21 cellular contexts compared by ENCODE assay signal in genomic region chr2:73265298-73266060, GRCh38. TPM values are rescaled to one million over a fixed set of nuclear protein-coding genes. Genes with fewer than 3 reads are reported as not detected.
DNase-seq lines count a peak whose midpoint lies in the region; ATAC-seq, FAIRE-seq and TF ChIP-seq lines count a peak whose summit lies in the region.
"Had no signal": no experiment of that assay in that cellular context is flagged by ENCODE, and none has a peak within 500 bp of the region (broad histone marks: within the 10 kb centered on the region; RNA-seq: fewer than 3 reads in every experiment).

No MANE protein-coding gene starts in this region.

- ATAC-seq in HepG2 (no peak), HG02798 (IDR thresholded peaks at IDR 0.05; ENCODE audit: poor library complexity, unreplicated experiment) (no peak), HG03175 (IDR thresholded peaks at IDR 0.05; ENCODE audit: unreplicated experiment) (no peak)
- ATAC-seq: A549, GM23338, HCT116 had no signal

- H3K9me3 Mint-ChIP-seq in activated CD4-positive, alpha-beta T cell treated with anti-CD3 and anti-CD28 coated beads, Interleukin-2, amount 10 ng/mL, durations not matched to agents 7 days and 5 days: no peaks in the 10 kb centered on the region
- H3K9me3 Mint-ChIP-seq: CD4-positive, alpha-beta T cell; GM23338; HFFc6 had no signal

- POLR2A ChIA-PET in activated CD4-positive, alpha-beta T cell treated with anti-CD3 and anti-CD28 coated beads, Interleukin-2, amount 10 ng/mL, durations not matched to agents 7 days and 5 days (lab: Charles Lee): no interaction called here
- POLR2A ChIA-PET in HepG2 (lab: Yijun Ruan, JAX): no interaction called here

- no peak overlapping the region for H3K4me2 ChIP-seq in HepG2 (ENCODE audit: low read depth, low read length)
- H3K4me2 ChIP-seq: A549, GM23338 had no signal

- 95% methylated on average over 14 of the region's 28 CpGs for WGBS in HepG2 (ENCODE audit: low lambda C conversion rate)
- 93% methylated on average over 13 of the region's 28 CpGs for WGBS in prostate gland

- CTCF ChIA-PET in activated CD4-positive, alpha-beta T cell treated with anti-CD3 and anti-CD28 coated beads, Interleukin-2, amount 10 ng/mL, durations not matched to agents 7 days and 5 days (lab: Charles Lee): no interaction called here
- CTCF ChIA-PET in HepG2 (lab: Yijun Ruan, JAX; ENCODE audit: low intra/inter-chr PET ratio, low total read pairs): no interaction called here

- H3K79me2 ChIP-seq in HepG2 (ENCODE audit: insufficient read depth, low read length): no peaks in the 10 kb centered on the region

- H3K4me3 ChIP-seq in HepG2 (replicated peaks in 1 of 3; ENCODE audit: insufficient read depth in 1 of 3, low read depth in 2 of 3, low read length in 3 of 3) (no peak overlapping the region), prostate gland (no peak overlapping the region)
- H3K4me3 ChIP-seq: A549, GM23338 had no signal

- TF ChIP-seq CTCF in HepG2 (CRISPR knock-in tag; IDR thresholded peaks at IDR 0.05) (no peak), prostate gland (IDR thresholded peaks at IDR 0.05) (no peak)

- TF ChIP-seq EP300 in HepG2 (IDR thresholded peaks at IDR 0.05; ENCODE audit: low read depth in 2 of 2, low read length in 2 of 2) (no peak), HepG2 (CRISPR knock-in tag; IDR thresholded peaks at IDR 0.05; ENCODE audit: borderline replicate concordance) (no peak)

- TF ChIP-seq RAD21 in HepG2 (CRISPR knock-in tag; IDR thresholded peaks at IDR 0.05): no peak

- H3K36me3 ChIP-seq in HepG2 (replicated peaks in 1 of 2; ENCODE audit: control insufficient read depth in 1 of 2, insufficient read depth in 2 of 2, low read length in 2 of 2): peaks cover 0 to 3% of the 10 kb centered on the region in 2 experiments; a peak in 2 of 5 replicates
- no peaks in the 10 kb centered on the region for H3K36me3 ChIP-seq in prostate gland

- H3K27ac ChIP-seq in HepG2 (ENCODE audit: extremely low read length, insufficient read depth, low read length) (no peak overlapping the region), prostate gland (no peak overlapping the region)
- H3K27ac ChIP-seq: 22Rv1, A549, C4-2B had no signal

- no peaks in the 10 kb centered on the region for H4K20me1 ChIP-seq in HepG2 (ENCODE audit: insufficient read depth, low read length)

- in situ Hi-C loops in HepG2 (cut with HindIII; ENCODE audit: extremely low pct_ligation_motif_present, low pct_unique_long_range_greater_than_20kb): no loop called here

- no peak overlapping the region for H3K4me3 Mint-ChIP-seq in activated CD4-positive, alpha-beta T cell treated with anti-CD3 and anti-CD28 coated beads, Interleukin-2, amount 10 ng/mL, durations not matched to agents 7 days and 5 days
- H3K4me3 Mint-ChIP-seq: CD4-positive, alpha-beta T cell; GM23338; HFFc6 had no signal

- BruUV-seq in HepG2 (replicated peaks; lab: Mats Ljungman, UMichigan): no TSS peak

- intact Hi-C loops in HepG2 (cut with micrococcal nuclease; ENCODE audit: unreplicated experiment) (no loop called here), posterior vena cava (cut with DNase I) (no loop called here), prostate gland (cut with DNase I) (no loop called here)

- H3K27me3 ChIP-seq in HepG2 (ENCODE audit: control insufficient read depth in 1 of 2, insufficient read depth in 2 of 2, low read length in 2 of 2) (no peaks in the 10 kb centered on the region), prostate gland (replicated peaks; ENCODE audit: insufficient read depth) (no peaks in the 10 kb centered on the region)

- TF ChIP-seq POLR2A in HepG2 (IDR thresholded peaks at IDR 0.05; ENCODE audit: insufficient read depth in 1 of 2, low read depth in 2 of 2, low read length in 2 of 2) (no peak), prostate gland (IDR thresholded peaks at IDR 0.05) (no peak)

- H3K36me3 Mint-ChIP-seq in activated CD4-positive, alpha-beta T cell treated with anti-CD3 and anti-CD28 coated beads, Interleukin-2, amount 10 ng/mL, durations not matched to agents 7 days and 5 days (ENCODE audit: low read depth): peaks cover 15% of the 10 kb centered on the region

- peaks cover 43% of the 10 kb centered on the region for H3K4me1 ChIP-seq in HepG2 (ENCODE audit: insufficient read depth, low read length)
- peaks cover 2% of the 10 kb centered on the region for H3K4me1 ChIP-seq in prostate gland (replicated peaks)

- DNase-seq in activated CD4-positive, alpha-beta T cell treated with anti-CD3 and anti-CD28 coated beads, Interleukin-2, amount 10 ng/mL, durations not matched to agents 7 days and 5 days: no peak
- DNase-seq in activated CD4-positive, alpha-beta T cell treated with anti-CD3 and anti-CD28 coated beads for 48 hours: no peak
- DNase-seq in HepG2 (ENCODE audit: low spot score) (no peak), posterior vena cava (ENCODE audit: low spot score) (peak; percentile 62), prostate gland (ENCODE audit: low spot score) (no peak)
- DNase-seq: AML-193; CD4-positive, alpha-beta T cell; DMS153; GDM1; HFFc6 had no signal

- H3K9ac ChIP-seq in HepG2 (ENCODE audit: insufficient read depth, low read depth, low read length): no peak overlapping the region

- peaks cover 22% of the 10 kb centered on the region for H3K4me1 Mint-ChIP-seq in activated CD4-positive, alpha-beta T cell treated with anti-CD3 and anti-CD28 coated beads, Interleukin-2, amount 10 ng/mL, durations not matched to agents 7 days and 5 days

- no peak for FAIRE-seq in HepG2 (lab: Jason Lieb, UNC)
- FAIRE-seq: A549, GM12892, H54 had no signal

- peak overlapping the region; percentile 63 for H3K27ac Mint-ChIP-seq in activated CD4-positive, alpha-beta T cell treated with anti-CD3 and anti-CD28 coated beads, Interleukin-2, amount 10 ng/mL, durations not matched to agents 7 days and 5 days
- H3K27ac Mint-ChIP-seq: CD4-positive, alpha-beta T cell; GM23338; HFFc6 had no signal

- no peaks in the 10 kb centered on the region for H3K27me3 Mint-ChIP-seq in activated CD4-positive, alpha-beta T cell treated with anti-CD3 and anti-CD28 coated beads, Interleukin-2, amount 10 ng/mL, durations not matched to agents 7 days and 5 days
- H3K27me3 Mint-ChIP-seq: CD4-positive, alpha-beta T cell had no signal

- H2AFZ ChIP-seq in HepG2 (ENCODE audit: low read length): no peak overlapping the region
- H2AFZ ChIP-seq: GM23338 had no signal

- H3K9me3 ChIP-seq in HepG2 (ENCODE audit: low read length) (no peaks in the 10 kb centered on the region), prostate gland (no peaks in the 10 kb centered on the region)
- H3K9me3 ChIP-seq: A549 had no signal

RNA-seq across cellular contexts. Expression of gene FBXO41, which starts 18.8 kb away (rescaled TPM):
- 10 to 100 TPM; 18.2 to 20.2 TPM for total RNA-seq in activated CD4-positive, alpha-beta T cell treated with anti-CD3 and anti-CD28 coated beads, Interleukin-2, amount 10 ng/mL, durations not matched to agents 7 days and 5 days
- 3.0 and 4.2 TPM in 2 replicates for total RNA-seq in HepG2 (2016; rRNA removed; fragmentation: Illumina TruSeq; extraction: Trizol)
- total RNA-seq in HepG2 (2016; cell fraction: cytosol; rRNA removed; fragmentation: Illumina TruSeq; extraction: Trizol; ENCODE audit: low read depth): 1.2 TPM in 2 replicates
- 2.7 and 3.8 TPM in 2 replicates for total RNA-seq in HepG2 (2016; cell fraction: insoluble cytoplasmic fraction; rRNA removed; fragmentation: Illumina TruSeq; extraction: Trizol)
- 2.4 and 2.5 TPM in 2 replicates for total RNA-seq in HepG2 (2016; cell fraction: membrane; rRNA removed; fragmentation: Illumina TruSeq; extraction: Trizol)
- total RNA-seq in HepG2 (2016; cell fraction: nucleus; rRNA removed; fragmentation: Illumina TruSeq; extraction: Trizol): 6.0 and 6.4 TPM in 2 replicates
- 10.3 and 11.1 TPM in 2 replicates for polyA plus RNA-seq in HepG2 (2011; rRNA removed)
- polyA plus RNA-seq in HepG2 (2011; cell fraction: cytosol; rRNA removed): 5.7 and 7.4 TPM in 2 replicates
- 32.6 and 44.1 TPM in 2 replicates for polyA plus RNA-seq in HepG2 (2011; cell fraction: nucleus; rRNA removed)
- polyA plus RNA-seq in HepG2 (2012): 8.1 and 9.8 TPM in 2 replicates
- polyA plus RNA-seq in HepG2 (2016; cell fraction: cytosol; fragmentation: Illumina TruSeq; extraction: Trizol; ENCODE audit: low read depth): 1.0 and 1.1 TPM in 2 replicates
- 3.1 and 4.1 TPM in 2 replicates for polyA plus RNA-seq in HepG2 (2016; cell fraction: insoluble cytoplasmic fraction; fragmentation: Illumina TruSeq; extraction: Trizol; ENCODE audit: low read depth)
- polyA plus RNA-seq in HepG2 (2016; cell fraction: membrane; fragmentation: Illumina TruSeq; extraction: Trizol; ENCODE audit: low read depth): 1.6 and 2.0 TPM in 2 replicates
- polyA plus RNA-seq in HepG2 (2016; cell fraction: nucleus; fragmentation: Illumina TruSeq; extraction: Trizol; ENCODE audit: insufficient read depth, low read depth): 20.4 and 21.9 TPM in 2 replicates
- 12.4 and 15.2 TPM in 2 replicates for polyA minus RNA-seq in HepG2 (2011; rRNA and poly(A)+ RNA removed; ENCODE audit: low replicate concordance)
- polyA minus RNA-seq in HepG2 (2011; cell fraction: cytosol; rRNA and poly(A)+ RNA removed): 5.4 and 6.2 TPM in 2 replicates
- polyA minus RNA-seq in HepG2 (2011; cell fraction: nucleus; rRNA and poly(A)+ RNA removed): 14.7 and 16.5 TPM in 2 replicates
- total RNA-seq in posterior vena cava: 1 to 10 TPM; 1.4 to 1.8 TPM
- 1 to 10 TPM; 4.2 to 7.4 TPM for total RNA-seq in prostate gland

RNA-seq across cellular contexts. Expression of gene EGR4, which starts 27.9 kb away (rescaled TPM):
- not detected for total RNA-seq in activated CD4-positive, alpha-beta T cell treated with anti-CD3 and anti-CD28 coated beads, Interleukin-2, amount 10 ng/mL, durations not matched to agents 7 days and 5 days
- total RNA-seq in HepG2 (2016; rRNA removed; fragmentation: Illumina TruSeq; extraction: Trizol): not detected in 2 replicates
- not detected in 2 replicates for total RNA-seq in HepG2 (2016; cell fraction: cytosol; rRNA removed; fragmentation: Illumina TruSeq; extraction: Trizol; ENCODE audit: low read depth)
- total RNA-seq in HepG2 (2016; cell fraction: insoluble cytoplasmic fraction; rRNA removed; fragmentation: Illumina TruSeq; extraction: Trizol): 0.06 TPM in 1 of 2 replicates, not detected in the other
- not detected in 2 replicates for total RNA-seq in HepG2 (2016; cell fraction: membrane; rRNA removed; fragmentation: Illumina TruSeq; extraction: Trizol)
- not detected in 2 replicates for total RNA-seq in HepG2 (2016; cell fraction: nucleus; rRNA removed; fragmentation: Illumina TruSeq; extraction: Trizol)
- polyA plus RNA-seq in HepG2 (2011; rRNA removed): not detected in 2 replicates
- polyA plus RNA-seq in HepG2 (2011; cell fraction: cytosol; rRNA removed): 0.03 TPM in 1 of 2 replicates, not detected in the other
- polyA plus RNA-seq in HepG2 (2011; cell fraction: nucleus; rRNA removed): 0.07 TPM in 1 of 2 replicates, not detected in the other
- not detected in 2 replicates for polyA plus RNA-seq in HepG2 (2012)
- not detected in 2 replicates for polyA plus RNA-seq in HepG2 (2016; cell fraction: cytosol; fragmentation: Illumina TruSeq; extraction: Trizol; ENCODE audit: low read depth)
- polyA plus RNA-seq in HepG2 (2016; cell fraction: insoluble cytoplasmic fraction; fragmentation: Illumina TruSeq; extraction: Trizol; ENCODE audit: low read depth): not detected in 2 replicates
- polyA plus RNA-seq in HepG2 (2016; cell fraction: membrane; fragmentation: Illumina TruSeq; extraction: Trizol; ENCODE audit: low read depth): not detected in 2 replicates
- not detected in 2 replicates for polyA plus RNA-seq in HepG2 (2016; cell fraction: nucleus; fragmentation: Illumina TruSeq; extraction: Trizol; ENCODE audit: insufficient read depth, low read depth)
- polyA minus RNA-seq in HepG2 (2011; rRNA and poly(A)+ RNA removed; ENCODE audit: low replicate concordance): not detected in 2 replicates
- not detected in 2 replicates for polyA minus RNA-seq in HepG2 (2011; cell fraction: cytosol; rRNA and poly(A)+ RNA removed)
- 0.25 TPM in 1 of 2 replicates, not detected in the other for polyA minus RNA-seq in HepG2 (2011; cell fraction: nucleus; rRNA and poly(A)+ RNA removed)
- not detected for total RNA-seq in posterior vena cava
- total RNA-seq in prostate gland: 10 to 100 TPM in 1 of 2 donors, not detected in 1; 11.4 TPM
- total RNA-seq: Daoy, GM23338, HFFc6 had no signal
- polyA plus RNA-seq: BJ had no signal

RNA-seq across cellular contexts. Expression of gene CCT7, which starts 31.4 kb away (rescaled TPM):
- total RNA-seq in activated CD4-positive, alpha-beta T cell treated with anti-CD3 and anti-CD28 coated beads, Interleukin-2, amount 10 ng/mL, durations not matched to agents 7 days and 5 days: 100 to 1,000 TPM; 281 to 310 TPM
- total RNA-seq in HepG2 (2016; rRNA removed; fragmentation: Illumina TruSeq; extraction: Trizol) (517 and 689 TPM in 2 replicates), posterior vena cava (100 to 1,000 TPM; 190 to 234 TPM), prostate gland (100 to 1,000 TPM; 206 to 242 TPM)
- 83.8 and 91.7 TPM in 2 replicates for total RNA-seq in HepG2 (2016; cell fraction: cytosol; rRNA removed; fragmentation: Illumina TruSeq; extraction: Trizol; ENCODE audit: low read depth)
- total RNA-seq in HepG2 (2016; cell fraction: insoluble cytoplasmic fraction; rRNA removed; fragmentation: Illumina TruSeq; extraction: Trizol): 525 and 715 TPM in 2 replicates
- total RNA-seq in HepG2 (2016; cell fraction: membrane; rRNA removed; fragmentation: Illumina TruSeq; extraction: Trizol): 114 and 115 TPM in 2 replicates
- 196 and 212 TPM in 2 replicates for total RNA-seq in HepG2 (2016; cell fraction: nucleus; rRNA removed; fragmentation: Illumina TruSeq; extraction: Trizol)
- polyA plus RNA-seq in HepG2 (2011; rRNA removed): 326 and 347 TPM in 2 replicates
- 421 and 439 TPM in 2 replicates for polyA plus RNA-seq in HepG2 (2011; cell fraction: cytosol; rRNA removed)
- 113 and 132 TPM in 2 replicates for polyA plus RNA-seq in HepG2 (2011; cell fraction: nucleus; rRNA removed)
- polyA plus RNA-seq in HepG2 (2012): 497 and 591 TPM in 2 replicates
- polyA plus RNA-seq in HepG2 (2016; cell fraction: cytosol; fragmentation: Illumina TruSeq; extraction: Trizol; ENCODE audit: low read depth): 60.5 and 62.9 TPM in 2 replicates
- 605 and 611 TPM in 2 replicates for polyA plus RNA-seq in HepG2 (2016; cell fraction: insoluble cytoplasmic fraction; fragmentation: Illumina TruSeq; extraction: Trizol; ENCODE audit: low read depth)
- polyA plus RNA-seq in HepG2 (2016; cell fraction: membrane; fragmentation: Illumina TruSeq; extraction: Trizol; ENCODE audit: low read depth): 71.6 and 78.2 TPM in 2 replicates
- 207 and 227 TPM in 2 replicates for polyA plus RNA-seq in HepG2 (2016; cell fraction: nucleus; fragmentation: Illumina TruSeq; extraction: Trizol; ENCODE audit: insufficient read depth, low read depth)
- 594 and 852 TPM in 2 replicates for polyA minus RNA-seq in HepG2 (2011; rRNA and poly(A)+ RNA removed; ENCODE audit: low replicate concordance)
- 197 and 217 TPM in 2 replicates for polyA minus RNA-seq in HepG2 (2011; cell fraction: cytosol; rRNA and poly(A)+ RNA removed)
- 138 and 184 TPM in 2 replicates for polyA minus RNA-seq in HepG2 (2011; cell fraction: nucleus; rRNA and poly(A)+ RNA removed)

RNA-seq across cellular contexts. Expression of gene PRADC1, which starts 32.4 kb away (rescaled TPM):
- total RNA-seq in activated CD4-positive, alpha-beta T cell treated with anti-CD3 and anti-CD28 coated beads, Interleukin-2, amount 10 ng/mL, durations not matched to agents 7 days and 5 days: 10 to 100 TPM; 12.5 to 13.7 TPM
- total RNA-seq in HepG2 (2016; rRNA removed; fragmentation: Illumina TruSeq; extraction: Trizol) (30.0 and 37.2 TPM in 2 replicates), posterior vena cava (10 to 100 TPM; 16.8 to 23.5 TPM), prostate gland (10 to 100 TPM; 21.4 to 26.3 TPM)
- total RNA-seq in HepG2 (2016; cell fraction: cytosol; rRNA removed; fragmentation: Illumina TruSeq; extraction: Trizol; ENCODE audit: low read depth): 141 and 145 TPM in 2 replicates
- total RNA-seq in HepG2 (2016; cell fraction: insoluble cytoplasmic fraction; rRNA removed; fragmentation: Illumina TruSeq; extraction: Trizol): 25.4 and 37.6 TPM in 2 replicates
- total RNA-seq in HepG2 (2016; cell fraction: membrane; rRNA removed; fragmentation: Illumina TruSeq; extraction: Trizol): 112 and 121 TPM in 2 replicates
- 16.8 TPM in 2 replicates for total RNA-seq in HepG2 (2016; cell fraction: nucleus; rRNA removed; fragmentation: Illumina TruSeq; extraction: Trizol)
- 11.6 and 12.1 TPM in 2 replicates for polyA plus RNA-seq in HepG2 (2011; rRNA removed)
- 10.0 and 15.9 TPM in 2 replicates for polyA plus RNA-seq in HepG2 (2011; cell fraction: cytosol; rRNA removed)
- polyA plus RNA-seq in HepG2 (2011; cell fraction: nucleus; rRNA removed): 4.1 and 7.0 TPM in 2 replicates
- 5.7 and 8.8 TPM in 2 replicates for polyA plus RNA-seq in HepG2 (2012)
- polyA plus RNA-seq in HepG2 (2016; cell fraction: cytosol; fragmentation: Illumina TruSeq; extraction: Trizol; ENCODE audit: low read depth): 152 and 157 TPM in 2 replicates
- 23.1 and 23.9 TPM in 2 replicates for polyA plus RNA-seq in HepG2 (2016; cell fraction: insoluble cytoplasmic fraction; fragmentation: Illumina TruSeq; extraction: Trizol; ENCODE audit: low read depth)
- 103 and 106 TPM in 2 replicates for polyA plus RNA-seq in HepG2 (2016; cell fraction: membrane; fragmentation: Illumina TruSeq; extraction: Trizol; ENCODE audit: low read depth)
- polyA plus RNA-seq in HepG2 (2016; cell fraction: nucleus; fragmentation: Illumina TruSeq; extraction: Trizol; ENCODE audit: insufficient read depth, low read depth): 23.7 and 26.7 TPM in 2 replicates
- 19.5 and 55.8 TPM in 2 replicates for polyA minus RNA-seq in HepG2 (2011; rRNA and poly(A)+ RNA removed; ENCODE audit: low replicate concordance)
- polyA minus RNA-seq in HepG2 (2011; cell fraction: cytosol; rRNA and poly(A)+ RNA removed): 2.7 and 5.5 TPM in 2 replicates
- polyA minus RNA-seq in HepG2 (2011; cell fraction: nucleus; rRNA and poly(A)+ RNA removed): 2.2 and 3.3 TPM in 2 replicates

RNA-seq across cellular contexts. Expression of gene SMYD5, which starts 51.4 kb away (rescaled TPM):
- total RNA-seq in activated CD4-positive, alpha-beta T cell treated with anti-CD3 and anti-CD28 coated beads, Interleukin-2, amount 10 ng/mL, durations not matched to agents 7 days and 5 days: 10 to 100 TPM; 13.6 to 16.5 TPM
- total RNA-seq in HepG2 (2016; rRNA removed; fragmentation: Illumina TruSeq; extraction: Trizol): 70.4 and 70.6 TPM in 2 replicates
- total RNA-seq in HepG2 (2016; cell fraction: cytosol; rRNA removed; fragmentation: Illumina TruSeq; extraction: Trizol; ENCODE audit: low read depth): 9.8 and 10.0 TPM in 2 replicates
- total RNA-seq in HepG2 (2016; cell fraction: insoluble cytoplasmic fraction; rRNA removed; fragmentation: Illumina TruSeq; extraction: Trizol): 60.2 and 71.8 TPM in 2 replicates
- total RNA-seq in HepG2 (2016; cell fraction: membrane; rRNA removed; fragmentation: Illumina TruSeq; extraction: Trizol): 27.7 and 31.2 TPM in 2 replicates
- 60.7 and 66.5 TPM in 2 replicates for total RNA-seq in HepG2 (2016; cell fraction: nucleus; rRNA removed; fragmentation: Illumina TruSeq; extraction: Trizol)
- polyA plus RNA-seq in HepG2 (2011; rRNA removed): 55.8 and 62.2 TPM in 2 replicates
- polyA plus RNA-seq in HepG2 (2011; cell fraction: cytosol; rRNA removed): 42.9 and 47.4 TPM in 2 replicates
- polyA plus RNA-seq in HepG2 (2011; cell fraction: nucleus; rRNA removed): 96.0 and 102 TPM in 2 replicates
- polyA plus RNA-seq in HepG2 (2012): 48.5 and 51.9 TPM in 2 replicates
- 8.0 TPM in 2 replicates for polyA plus RNA-seq in HepG2 (2016; cell fraction: cytosol; fragmentation: Illumina TruSeq; extraction: Trizol; ENCODE audit: low read depth)
- 52.6 and 65.1 TPM in 2 replicates for polyA plus RNA-seq in HepG2 (2016; cell fraction: insoluble cytoplasmic fraction; fragmentation: Illumina TruSeq; extraction: Trizol; ENCODE audit: low read depth)
- 20.7 and 22.3 TPM in 2 replicates for polyA plus RNA-seq in HepG2 (2016; cell fraction: membrane; fragmentation: Illumina TruSeq; extraction: Trizol; ENCODE audit: low read depth)
- 82.3 and 84.7 TPM in 2 replicates for polyA plus RNA-seq in HepG2 (2016; cell fraction: nucleus; fragmentation: Illumina TruSeq; extraction: Trizol; ENCODE audit: insufficient read depth, low read depth)
- polyA minus RNA-seq in HepG2 (2011; rRNA and poly(A)+ RNA removed; ENCODE audit: low replicate concordance): 57.7 and 119 TPM in 2 replicates
- polyA minus RNA-seq in HepG2 (2011; cell fraction: cytosol; rRNA and poly(A)+ RNA removed): 18.6 and 21.6 TPM in 2 replicates
- 78.0 and 87.9 TPM in 2 replicates for polyA minus RNA-seq in HepG2 (2011; cell fraction: nucleus; rRNA and poly(A)+ RNA removed)
- 10 to 100 TPM; 17.1 to 20.8 TPM for total RNA-seq in posterior vena cava
- total RNA-seq in prostate gland: 10 to 100 TPM; 12.5 to 36.6 TPM
